9 cellular contexts compared by ENCODE assay signal in the genomic region with DNA sequence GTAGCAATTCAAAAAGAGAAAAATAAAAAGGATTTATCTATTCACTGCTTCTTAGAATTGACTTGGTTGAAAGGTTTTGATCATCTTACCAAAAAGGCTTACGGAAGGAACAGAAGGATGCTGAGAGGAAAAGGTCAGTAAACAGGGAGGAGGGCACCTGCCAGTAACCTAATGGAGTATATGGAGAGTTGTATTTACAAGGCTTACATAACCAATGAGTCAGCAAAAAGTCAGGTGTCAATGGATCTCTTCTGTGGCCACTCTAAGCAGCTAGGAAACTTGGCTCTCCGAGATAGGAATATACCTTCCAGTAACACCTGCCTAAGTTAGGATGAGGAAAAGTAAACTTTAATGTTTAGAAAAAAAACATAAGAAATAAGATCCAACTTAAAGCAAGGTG.
DNase-seq lines count a peak whose midpoint lies in the region; ATAC-seq and TF ChIP-seq lines count a peak whose summit lies in the region.
"Had no signal": no experiment of that assay in that cellular context is flagged by ENCODE, and none has a peak within 500 bp of the region (broad histone marks: within the 10 kb centered on the region; RNA-seq: fewer than 3 reads in every experiment).

No MANE protein-coding gene starts in this region.

- DNase-seq in ACHN (peak; percentile 9), NCI-H1105 treated with DMSO at 0.1 percent for 48 hours (lab: John Stamatoyannopoulos, UW) (peak; percentile 72), WTC11 (ENCODE audit: low spot score) (no peak), left lobe of liver (ENCODE audit: low spot score) (no peak), posterior cingulate gyrus (no peak), foreskin fibroblast (no peak)
- DNase-seq in activated CD8-positive, alpha-beta memory T cell treated with anti-CD3 and anti-CD28 coated beads for 24 hours, result no peak

- H3K4me1 Mint-ChIP-seq in WTC11, result peaks cover 66% of the 10 kb centered on the region

- H3K27ac Mint-ChIP-seq in WTC11, result no peak overlapping the region

- intact Hi-C loops in posterior cingulate gyrus (cut with DNase I), result loop anchor here (5.0 kb wide), 1 partner anchor 35 kb away; no protein-coding TSS in a partner anchor

- CTCF ChIA-PET in WTC11 (lab: Charles Lee), result interaction anchor here (1.4 kb wide), 1 partner anchor 11 kb away, joined by 6 read pairs; no protein-coding TSS in a partner anchor

- POLR2A ChIA-PET in WTC11 (lab: Charles Lee), result interaction anchor here (0.6 kb wide), 1 partner anchor 768 kb away, joined by 3 read pairs; no protein-coding TSS in a partner anchor

- in situ Hi-C loops in ACHN (cut with HindIII; ENCODE audit: low pct_ligation_motif_present, low pct_unique_long_range_greater_than_20kb, low sequenced_read_pairs), result no loop called here

- ATAC-seq in WTC11 (no peak), left lobe of liver (peak; percentile 73), HG03520 (IDR thresholded peaks at IDR 0.05; ENCODE audit: unreplicated experiment) (no peak)

- no peaks in the 10 kb centered on the region for H3K27me3 Mint-ChIP-seq in WTC11 (ENCODE audit: low read depth)

- no peaks in the 10 kb centered on the region for H3K36me3 Mint-ChIP-seq in WTC11

- H3K4me3 Mint-ChIP-seq in WTC11, result no peak overlapping the region

- TF ChIP-seq CTCF in WTC11 (IDR thresholded peaks at IDR 0.05) (no peak), foreskin fibroblast (IDR thresholded peaks at IDR 0.05; ENCODE audit: low read depth, low read length) (no peak)

- no peak overlapping the region for H3K4me3 ChIP-seq in foreskin fibroblast (ENCODE audit: low read depth in 1 of 2, low read length in 2 of 2)
- H3K4me3 ChIP-seq: cardiac muscle cell had no signal

- no peaks in the 10 kb centered on the region for H3K9me3 Mint-ChIP-seq in WTC11

TF ChIP-seq in WTC11, 78 proteins besides CTCF, POLR2A, EP300 and RAD21:
- no peak for TF ChIP-seq OVOL2 (CRISPR knock-in tag; IDR thresholded peaks at IDR 0.05; ENCODE audit: borderline replicate concordance)
- TF ChIP-seq TEAD4 (CRISPR knock-in tag; IDR thresholded peaks at IDR 0.05), result no peak
- no peak for TF ChIP-seq SOX15 (CRISPR knock-in tag; IDR thresholded peaks at IDR 0.05)
- TF ChIP-seq NR1H2 (CRISPR knock-in tag; IDR thresholded peaks at IDR 0.05), result no peak
- TF ChIP-seq NFE2L1 (CRISPR knock-in tag; IDR thresholded peaks at IDR 0.05), result peak; percentile 93
- no peak for TF ChIP-seq ZNF416 (CRISPR knock-in tag; IDR thresholded peaks at IDR 0.05)

Comparison
In these comparisons a context has a peak if more than half of its experiments do, and no peak if none do; other contexts are left out.
1. DNase-seq: peak in ACHN (single experiment) and NCI-H1105 treated with DMSO at 0.1 percent for 48 hours (single experiment); none in WTC11 (single experiment), left lobe of liver (single experiment), posterior cingulate gyrus (0 of 10), activated CD8-positive, alpha-beta memory T cell treated with anti-CD3 and anti-CD28 coated beads for 24 hours (single experiment) and foreskin fibroblast (0 of 2).